Comparison of ENCODE assay signal across 8 cellular contexts in genomic region chr4:173014113-173014558, GRCh38.
DNase-seq lines count a peak whose midpoint lies in the region; FAIRE-seq and TF ChIP-seq lines count a peak whose summit lies in the region.

No MANE protein-coding gene starts in this region.

- no peaks in the 10 kb centered on the region for H3K36me3 ChIP-seq in astrocyte (ENCODE audit: insufficient read depth, low read length)

- H4K20me1 ChIP-seq in astrocyte (ENCODE audit: insufficient read depth, low read length), result no peaks in the 10 kb centered on the region

- H3K4me1 ChIP-seq in astrocyte (ENCODE audit: insufficient read depth, low read length), result peaks cover 11% of the 10 kb centered on the region

- no peak overlapping the region for H3K27ac ChIP-seq in astrocyte (ENCODE audit: low read depth, low read length)

- no peak overlapping the region for H3K9ac ChIP-seq in astrocyte (ENCODE audit: low read length)

- H3K4me1 Mint-ChIP-seq in astrocyte (ENCODE audit: low read depth, unreplicated experiment), result peaks cover 18% of the 10 kb centered on the region

- no peaks in the 10 kb centered on the region for H3K9me3 ChIP-seq in astrocyte (ENCODE audit: insufficient read depth, low read depth, low read length)

- H3K4me3 Mint-ChIP-seq in astrocyte (ENCODE audit: unreplicated experiment), result no peak overlapping the region

- no peak overlapping the region for H3K27ac Mint-ChIP-seq in astrocyte (ENCODE audit: unreplicated experiment)

- H3K4me3 ChIP-seq in astrocyte (ENCODE audit: insufficient read depth, low read depth, low read length), result peak overlapping the region; percentile 9

- H3K27me3 Mint-ChIP-seq in astrocyte (ENCODE audit: low read depth, unreplicated experiment), result no peaks in the 10 kb centered on the region

- peak overlapping the region; percentile 65 for H3K4me2 ChIP-seq in astrocyte (ENCODE audit: low read length)

- FAIRE-seq in HTR-8/SVneo (lab: Jason Lieb, UNC) (no peak), astrocyte (lab: Jason Lieb, UNC) (peak; percentile 29)

- H2AFZ ChIP-seq in astrocyte (ENCODE audit: low read depth, low read length), result peak overlapping the region; percentile 13

- no peaks in the 10 kb centered on the region for H3K27me3 ChIP-seq in astrocyte (ENCODE audit: insufficient read depth, low read length)

- no peaks in the 10 kb centered on the region for H3K79me2 ChIP-seq in astrocyte (ENCODE audit: insufficient read depth, low read length)

- no peaks in the 10 kb centered on the region for H3K36me3 Mint-ChIP-seq in astrocyte (ENCODE audit: low read depth, unreplicated experiment)

- peaks cover 2% of the 10 kb centered on the region for H3K9me3 Mint-ChIP-seq in astrocyte (ENCODE audit: unreplicated experiment)

- peak; percentile 24 for TF ChIP-seq CTCF in astrocyte (IDR thresholded peaks at IDR 0.05; ENCODE audit: insufficient read depth, low read depth, low read length)

- DNase-seq in AG08395 (ENCODE audit: low spot score) (peak; percentile 47), HTR-8/SVneo (ENCODE audit: insufficient read length, low spot score) (peak; percentile 38), astrocyte (ENCODE audit: low read depth) (peak; percentile 77), iPS DF 19.7 (ENCODE audit: low read depth, low spot score) (peak; percentile 71), NCI-H1694 (lab: John Stamatoyannopoulos, UW) (no peak), DMS114 treated with DMSO at 0.1 percent for 48 hours (lab: John Stamatoyannopoulos, UW; ENCODE audit: unreplicated experiment) (no peak), NCI-H2171 treated with DMSO at 0.1 percent for 48 hours (lab: John Stamatoyannopoulos, UW) (no peak)
- DNase-seq in activated CD4-positive, alpha-beta T cell treated with anti-CD3 and anti-CD28 coated beads, Interleukin-2, amount 50 U/mL, for 48 hours, result no peak

Comparison
In these comparisons a context has a peak if more than half of its experiments do, and no peak if none do; other contexts are left out.
1. DNase-seq: peak in AG08395 (single experiment), HTR-8/SVneo (single experiment), astrocyte (single experiment) and iPS DF 19.7 (single experiment); none in NCI-H1694 (single experiment), DMS114 treated with DMSO at 0.1 percent for 48 hours (single experiment), activated CD4-positive, alpha-beta T cell treated with anti-CD3 and anti-CD28 coated beads, Interleukin-2, amount 50 U/mL, for 48 hours (0 of 2) and NCI-H2171 treated with DMSO at 0.1 percent for 48 hours (single experiment).